13 cellular contexts compared by ENCODE assay signal in the genomic region with DNA sequence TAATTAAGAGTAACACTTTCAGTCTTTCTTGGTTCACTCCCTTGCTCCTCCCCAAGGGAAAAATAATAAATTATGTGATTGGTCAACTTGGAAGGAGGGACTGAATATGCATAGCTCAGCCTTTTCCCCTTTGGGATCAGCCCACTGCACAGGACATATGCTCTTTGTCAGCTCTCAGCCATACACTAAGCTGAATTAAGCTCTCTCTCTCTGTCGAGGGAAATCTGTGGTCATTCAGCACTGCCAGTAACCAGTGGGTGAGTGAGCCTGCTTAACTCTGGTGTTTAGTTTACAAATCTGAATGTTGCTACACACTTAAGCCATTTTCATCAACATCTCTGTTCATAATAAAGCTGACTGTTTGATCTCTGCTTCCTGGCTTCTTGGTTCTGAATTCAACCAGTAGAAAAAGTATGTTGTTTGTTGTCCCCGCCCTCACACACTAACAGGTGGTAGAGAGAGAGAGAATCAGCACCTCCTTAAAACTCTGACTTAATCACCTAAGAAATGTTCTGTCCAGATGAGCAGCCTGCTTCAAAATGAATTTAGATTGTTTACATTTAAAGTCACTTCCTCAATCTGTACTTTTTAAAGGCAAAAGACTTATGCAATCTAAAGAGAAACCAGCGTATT.
DNase-seq lines count a peak whose midpoint lies in the region; ATAC-seq and TF ChIP-seq lines count a peak whose summit lies in the region.
"Had no signal": no experiment of that assay in that cellular context is flagged by ENCODE, and none has a peak within 500 bp of the region (broad histone marks: within the 10 kb centered on the region; RNA-seq: fewer than 3 reads in every experiment).

No MANE protein-coding gene starts in this region.

- no CpG with 5 or more reads among the region's 3 CpGs for WGBS in H9 (ENCODE audit: extremely low coverage, insufficient read length, low lambda C conversion rate)
- 71% methylated on average over 3 of the region's 3 CpGs for WGBS in SK-N-SH (ENCODE audit: low lambda C conversion rate)
- 53% methylated on average over 3 of the region's 3 CpGs for WGBS in hepatocyte (ENCODE audit: low lambda C conversion rate, missing lambda C conversion rate)

- no peak overlapping the region for H3K4ac ChIP-seq in H9 (ENCODE audit: low read depth, low read length)

- H3K9ac ChIP-seq in H9 (ENCODE audit: extremely low read depth, insufficient read length, low read length) (no peak overlapping the region), SK-N-SH (no peak overlapping the region)
- H3K9ac ChIP-seq: BLaER1 had no signal

- 0 out of 4 replicates have a peak, but pooled peaks cover 0 to 3% of the 10 kb centered on the region in 2 experiments for H3K4me1 Mint-ChIP-seq in H9
- peaks cover 3% of the 10 kb centered on the region for H3K4me1 Mint-ChIP-seq in activated CD4-positive, alpha-beta memory T cell treated with anti-CD3 and anti-CD28 coated beads, Interleukin-2, amount 10 ng/mL, durations not matched to agents 7 days and 5 days
- H3K4me1 Mint-ChIP-seq: activated naive CD8-positive, alpha-beta T cell treated with anti-CD3 and anti-CD28 coated beads, Interleukin-2, amount 50 U/mL, for 24 hours had no signal

- H3K4me1 ChIP-seq in H9 (ENCODE audit: insufficient read depth, low read length) (no peaks in the 10 kb centered on the region), SK-N-SH (ENCODE audit: control insufficient read depth in 1 of 2, insufficient read depth in 2 of 2, low read depth in 1 of 2, low read length in 1 of 2) (peaks cover 0 to 8% of the 10 kb centered on the region in 2 experiments; a peak in 1 of 4 replicates), hepatocyte (ENCODE audit: insufficient read depth) (peaks cover 8% of the 10 kb centered on the region)

- no peaks in the 10 kb centered on the region for H3K27me3 ChIP-seq in H9 (ENCODE audit: insufficient read depth, low read length)
- H3K27me3 ChIP-seq in SK-N-SH (ENCODE audit: insufficient read depth): no peaks in the 10 kb centered on the region
- no peaks in the 10 kb centered on the region for H3K27me3 ChIP-seq in hepatocyte
- H3K27me3 ChIP-seq: BLaER1, heart right ventricle had no signal

- H4K5ac ChIP-seq in H9 (ENCODE audit: insufficient read length, low read depth, low read length): no peak overlapping the region

- H3K9me3 ChIP-seq in H9 (ENCODE audit: control insufficient read depth, low read depth, low read length) (no peaks in the 10 kb centered on the region), SK-N-SH (no peaks in the 10 kb centered on the region), hepatocyte (ENCODE audit: low read depth) (no peaks in the 10 kb centered on the region)
- H3K9me3 ChIP-seq: BLaER1, heart right ventricle had no signal

- peaks cover 3% of the 10 kb centered on the region for H3F3A ChIP-seq in SK-N-SH (replicated peaks; ENCODE audit: insufficient read depth)

- CTCF ChIA-PET in SK-N-SH (lab: Yijun Ruan, JAX): interaction anchor here (1.1 to 2.1 kb wide), 2 partner anchors 34 to 100 kb away, joined by 4 to 6 read pairs; no protein-coding TSS in a partner anchor
- CTCF ChIA-PET in activated CD4-positive, alpha-beta memory T cell treated with anti-CD3 and anti-CD28 coated beads, Interleukin-2, amount 10 ng/mL, durations not matched to agents 7 days and 5 days (lab: Charles Lee): interaction anchor here (1.1 kb wide), 1 partner anchor 48 kb away, joined by 4 read pairs; no protein-coding TSS in a partner anchor

- H3K27me3 Mint-ChIP-seq in H9 (ENCODE audit: low read depth): no peaks in the 10 kb centered on the region
- no peaks in the 10 kb centered on the region for H3K27me3 Mint-ChIP-seq in activated CD4-positive, alpha-beta memory T cell treated with anti-CD3 and anti-CD28 coated beads, Interleukin-2, amount 10 ng/mL, durations not matched to agents 7 days and 5 days
- H3K27me3 Mint-ChIP-seq: activated naive CD8-positive, alpha-beta T cell treated with anti-CD3 and anti-CD28 coated beads, Interleukin-2, amount 50 U/mL, for 24 hours had no signal

- no peaks in the 10 kb centered on the region for H4K20me1 ChIP-seq in H9 (ENCODE audit: control insufficient read depth, insufficient read depth, insufficient read length)
- no peaks in the 10 kb centered on the region for H4K20me1 ChIP-seq in SK-N-SH (ENCODE audit: insufficient read depth)
- H4K20me1 ChIP-seq in hepatocyte (ENCODE audit: insufficient read depth, poor library complexity, severe bottlenecking): no peaks in the 10 kb centered on the region
- H4K20me1 ChIP-seq: BLaER1 had no signal

- H3K27ac ChIP-seq in 22Rv1 (peak overlapping the region; percentile 63), H9 (ENCODE audit: insufficient read length, low read depth, low read length) (no peak overlapping the region), SK-N-SH (ENCODE audit: low read depth in 2 of 2, low read length in 1 of 2) (no peak overlapping the region; a peak in 1 of 4 replicates), hepatocyte (peak overlapping the region; percentile 66)
- H3K27ac ChIP-seq: BLaER1, heart right ventricle had no signal

- H4K8ac ChIP-seq in H9 (replicated peaks; ENCODE audit: insufficient read length, low read depth, low read length): no peak overlapping the region

- DNase-seq in H9 (peak; percentile 24), SK-N-SH (peak; percentile 9), hepatocyte (ENCODE audit: low spot score) (peak; percentile 75)
- DNase-seq in activated CD4-positive, alpha-beta memory T cell treated with anti-CD3 and anti-CD28 coated beads, Interleukin-2, amount 10 ng/mL, durations not matched to agents 7 days and 5 days: no peak
- no peak for DNase-seq in stimulated activated CD8-positive, alpha-beta memory T cell treated with anti-CD3 and anti-CD28 coated beads, Interleukin-4, amount 100 ng/mL, for 48 hours
- DNase-seq: activated CD4-positive, alpha-beta T cell treated with anti-CD3 and anti-CD28 coated beads for 48 hours; activated naive CD8-positive, alpha-beta T cell treated with anti-CD3 and anti-CD28 coated beads, Interleukin-2, amount 50 U/mL, for 24 hours; heart right ventricle had no signal

- H3K4me3 Mint-ChIP-seq in H9: no peak overlapping the region
- H3K4me3 Mint-ChIP-seq in activated CD4-positive, alpha-beta memory T cell treated with anti-CD3 and anti-CD28 coated beads, Interleukin-2, amount 10 ng/mL, durations not matched to agents 7 days and 5 days: no peak overlapping the region
- H3K4me3 Mint-ChIP-seq: activated naive CD8-positive, alpha-beta T cell treated with anti-CD3 and anti-CD28 coated beads, Interleukin-2, amount 50 U/mL, for 24 hours; neural crest cell had no signal

- no peak for TF ChIP-seq EP300 in SK-N-SH (IDR thresholded peaks at IDR 0.05; ENCODE audit: borderline replicate concordance in 1 of 2, low read depth in 1 of 2, low read length in 1 of 2)

- peak overlapping the region in 1 of 3 experiments; percentile 65; a peak in 2 of 7 replicates for H3K27ac Mint-ChIP-seq in H9
- H3K27ac Mint-ChIP-seq in activated CD4-positive, alpha-beta memory T cell treated with anti-CD3 and anti-CD28 coated beads, Interleukin-2, amount 10 ng/mL, durations not matched to agents 7 days and 5 days: no peak overlapping the region
- H3K27ac Mint-ChIP-seq: activated naive CD8-positive, alpha-beta T cell treated with anti-CD3 and anti-CD28 coated beads, Interleukin-2, amount 50 U/mL, for 24 hours had no signal

- no peak overlapping the region for H2BK5ac ChIP-seq in H9 (ENCODE audit: insufficient read length, low read length)

- H3K9me2 ChIP-seq in SK-N-SH: no peaks in the 10 kb centered on the region
- no peaks in the 10 kb centered on the region for H3K9me2 ChIP-seq in hepatocyte (replicated peaks; ENCODE audit: insufficient read depth)

- no peak for TF ChIP-seq CTCF in 22Rv1 (IDR thresholded peaks at IDR 0.05)
- no peak for TF ChIP-seq CTCF in H9 (conservative IDR thresholded peaks at IDR 0.05)
- no peak for TF ChIP-seq CTCF in SK-N-SH (IDR thresholded peaks at IDR 0.05)
- no peak for TF ChIP-seq CTCF in hepatocyte (IDR thresholded peaks at IDR 0.05; ENCODE audit: poor library complexity)

- H3K18ac ChIP-seq in H9 (ENCODE audit: insufficient read length, low read depth, low read length): no peak overlapping the region

- H3K4me3 ChIP-seq in SK-N-SH (ENCODE audit: low read depth in 2 of 2, low read length in 1 of 2) (no peak overlapping the region), hepatocyte (no peak overlapping the region)
- H3K4me3 ChIP-seq: BLaER1, heart right ventricle had no signal

- H3K36me3 Mint-ChIP-seq in H9 (ENCODE audit: insufficient read depth in 1 of 3, low read depth in 3 of 3): peaks cover 42 to 64% (median 58%) of the 10 kb centered on the region in 3 experiments; a peak in 6 of 7 replicates
- peaks cover 35% of the 10 kb centered on the region for H3K36me3 Mint-ChIP-seq in activated CD4-positive, alpha-beta memory T cell treated with anti-CD3 and anti-CD28 coated beads, Interleukin-2, amount 10 ng/mL, durations not matched to agents 7 days and 5 days (ENCODE audit: low read depth)

- no peak overlapping the region for H2AFZ ChIP-seq in H9 (ENCODE audit: low read length)
- H2AFZ ChIP-seq in SK-N-SH (ENCODE audit: low read depth): no peak overlapping the region
- peak overlapping the region; percentile 3 for H2AFZ ChIP-seq in hepatocyte

- no peak overlapping the region for H2BK12ac ChIP-seq in H9 (ENCODE audit: insufficient read length, low read depth, low read length)

- no peak overlapping the region for H3T11ph ChIP-seq in H9 (ENCODE audit: low read length)

- H3K14ac ChIP-seq in H9 (ENCODE audit: insufficient read depth, low read length): no peak overlapping the region

- no peak overlapping the region for H3K23ac ChIP-seq in H9 (ENCODE audit: insufficient read length, low read depth, low read length)

- H2BK120ac ChIP-seq in H9 (ENCODE audit: low read depth, low read length, poor library complexity, severe bottlenecking): no peak overlapping the region

- no peak for TF ChIP-seq RAD21 in SK-N-SH (IDR thresholded peaks at IDR 0.05; ENCODE audit: low read length)

- H2BK20ac ChIP-seq in H9 (ENCODE audit: low read depth, low read length, poor library complexity, severe bottlenecking): no peak overlapping the region

- ATAC-seq in HG03521 (IDR thresholded peaks at IDR 0.05; ENCODE audit: unreplicated experiment) (no peak), GM18858 (IDR thresholded peaks at IDR 0.05; ENCODE audit: unreplicated experiment) (no peak)
- ATAC-seq: activated naive CD8-positive, alpha-beta T cell treated with anti-CD3 and anti-CD28 coated beads, Interleukin-2, amount 50 U/mL, for 24 hours; heart right ventricle had no signal

- H4K91ac ChIP-seq in H9 (ENCODE audit: insufficient read length, low read depth, low read length): no peak overlapping the region

- no peak overlapping the region for H2BK15ac ChIP-seq in H9 (ENCODE audit: low read depth, low read length)

- no peaks in the 10 kb centered on the region for H3K79me1 ChIP-seq in H9 (ENCODE audit: insufficient read depth, low read depth, low read length, poor library complexity, severe bottlenecking)

- H3K4me2 ChIP-seq in H9 (ENCODE audit: insufficient read depth, insufficient read length, low read length) (no peak overlapping the region), SK-N-SH (no peak overlapping the region), hepatocyte (peak overlapping the region; percentile 54)
- H3K4me2 ChIP-seq: BLaER1 had no signal

- H3K79me2 ChIP-seq in H9 (ENCODE audit: insufficient read depth, low read length) (no peaks in the 10 kb centered on the region), SK-N-SH (ENCODE audit: insufficient read depth) (no peaks in the 10 kb centered on the region), hepatocyte (no peaks in the 10 kb centered on the region)

- H3K23me2 ChIP-seq in H9 (ENCODE audit: insufficient read length, low read depth, low read length, poor library complexity, severe bottlenecking): no peaks in the 10 kb centered on the region

- H3K36me3 ChIP-seq in SK-N-SH (replicated peaks in 1 of 2; ENCODE audit: control insufficient read depth in 1 of 2, insufficient read depth in 2 of 2, low read length in 1 of 2): peaks cover 38 to 42% of the 10 kb centered on the region in 2 experiments
- H3K36me3 ChIP-seq in hepatocyte (replicated peaks; ENCODE audit: insufficient read depth, low read depth): no peaks in the 10 kb centered on the region

- POLR2A ChIA-PET in SK-N-SH (lab: Yijun Ruan, JAX): no interaction called here
- POLR2A ChIA-PET in activated CD4-positive, alpha-beta memory T cell treated with anti-CD3 and anti-CD28 coated beads, Interleukin-2, amount 10 ng/mL, durations not matched to agents 7 days and 5 days (lab: Charles Lee): no interaction called here

- no peaks in the 10 kb centered on the region for H3K9me3 Mint-ChIP-seq in H9
- no peaks in the 10 kb centered on the region for H3K9me3 Mint-ChIP-seq in activated CD4-positive, alpha-beta memory T cell treated with anti-CD3 and anti-CD28 coated beads, Interleukin-2, amount 10 ng/mL, durations not matched to agents 7 days and 5 days
- H3K9me3 Mint-ChIP-seq: activated naive CD8-positive, alpha-beta T cell treated with anti-CD3 and anti-CD28 coated beads, Interleukin-2, amount 50 U/mL, for 24 hours; neural crest cell had no signal

- no peak overlapping the region for H2AK5ac ChIP-seq in H9 (ENCODE audit: insufficient read length, low read length)

- no peak overlapping the region for H3K56ac ChIP-seq in H9 (ENCODE audit: insufficient read length, low read depth, low read length)

Comparison
In these comparisons a context has a peak if more than half of its experiments do, and no peak if none do; other contexts are left out.
1. H3K27ac ChIP-seq: peak in 22Rv1 (single experiment) and hepatocyte (single experiment); none in H9 (single experiment) and SK-N-SH (0 of 2).
2. DNase-seq: peak in H9 (single experiment), SK-N-SH (single experiment) and hepatocyte (single experiment); none in activated CD4-positive, alpha-beta memory T cell treated with anti-CD3 and anti-CD28 coated beads, Interleukin-2, amount 10 ng/mL, durations not matched to agents 7 days and 5 days (single experiment) and stimulated activated CD8-positive, alpha-beta memory T cell treated with anti-CD3 and anti-CD28 coated beads, Interleukin-4, amount 100 ng/mL, for 48 hours (single experiment).